Comparison of ENCODE assay signal across 30 cellular contexts in the genomic region with DNA sequence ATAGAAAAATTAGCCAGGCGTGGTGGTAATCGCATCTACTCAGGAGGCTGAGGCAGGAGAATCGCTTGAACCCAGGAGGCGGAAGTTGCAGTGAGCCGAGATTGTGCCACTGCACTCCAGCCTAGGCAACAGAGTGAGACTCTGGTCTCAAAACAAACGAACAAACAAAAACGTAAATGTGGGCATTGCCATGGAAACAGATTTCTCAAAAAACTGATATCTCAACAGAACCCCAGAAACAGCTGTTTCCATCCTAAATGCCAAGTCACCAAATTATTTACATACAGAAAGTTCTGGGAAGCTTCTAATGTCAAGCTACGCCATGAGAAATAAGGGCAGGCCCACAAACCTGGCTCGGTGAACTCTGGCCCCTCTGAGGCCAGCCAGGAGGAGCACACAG.
"Had no signal": no experiment of that assay in that cellular context is flagged by ENCODE, and none has a peak within 500 bp of the region (broad histone marks: within the 10 kb centered on the region; RNA-seq: fewer than 3 reads in every experiment).

No MANE protein-coding gene starts in this region.

- H3K4me1 ChIP-seq: gastrocnemius medialis had no signal

- H3K27me3 ChIP-seq: brain microvascular endothelial cell, dorsolateral prefrontal cortex, foreskin keratinocyte, gastrocnemius medialis, heart left ventricle had no signal

- DNase-seq: activated B cell treated with CpG ODN at 0.5 μM for 24 hours; activated CD4-positive, alpha-beta T cell treated with anti-CD3 and anti-CD28 coated beads for 48 hours; activated CD4-positive, alpha-beta T cell treated with anti-CD3 and anti-CD28 coated beads, Interleukin-2, amount 50 U/mL, for 1 hour; activated CD4-positive, alpha-beta T cell treated with anti-CD3 and anti-CD28 coated beads, Interleukin-2, amount 50 U/mL, for 48 hours; activated CD8-positive, alpha-beta memory T cell treated with anti-CD3 and anti-CD28 coated beads for 24 hours; activated CD8-positive, alpha-beta T cell treated with anti-CD3 and anti-CD28 coated beads for 36 hours; activated effector memory CD4-positive, alpha-beta T cell treated with Interleukin-2 at 50 U/mL for 16 hours; activated gamma-delta T cell treated with Interleukin-2 at 50 U/mL for 16 hours; activated naive CD4-positive, alpha-beta T cell treated with anti-CD3 and anti-CD28 coated beads, Interleukin-2, amount 50 U/mL, for 16 hours; activated naive CD4-positive, alpha-beta T cell treated with Interleukin-2 at 50 U/mL for 16 hours; activated T-cell treated with anti-CD3 and anti-CD28 coated beads, Interleukin-2, amount 50 U/mL, for 4 hours; amniotic stem cell; anterior cingulate cortex; brain microvascular endothelial cell; dorsolateral prefrontal cortex; effector memory CD4-positive, alpha-beta T cell; endodermal cell; foreskin keratinocyte; gastrocnemius medialis; glutamatergic neuron; heart left ventricle; T-cell; T1000; WERI-Rb-1 had no signal

- ATAC-seq: activated CD4-positive, CD25-positive, alpha-beta regulatory T cell treated with anti-CD3 and anti-CD28 coated beads, Interleukin-2, amount 50 U/mL, for 24 hours; activated CD8-positive, alpha-beta T cell treated with anti-CD3 and anti-CD28 coated beads for 36 hours; activated T-cell treated with anti-CD3 and anti-CD28 coated beads, Interleukin-2, amount 50 U/mL, for 4 hours; activated T-helper 17 cell treated with anti-CD3 and anti-CD28 coated beads, Interleukin-2, amount 50 U/mL, for 72 hours; esophagus mucosa; foreskin keratinocyte; gastrocnemius medialis; heart left ventricle; T-cell had no signal

- H3K4me3 ChIP-seq: coronary artery, dorsolateral prefrontal cortex, gastrocnemius medialis, heart left ventricle had no signal

- FAIRE-seq: astrocyte, bronchial epithelial cell had no signal

- H3K9me3 ChIP-seq: gastrocnemius medialis, heart left ventricle had no signal

- H3K27ac ChIP-seq: brain microvascular endothelial cell, coronary artery, foreskin keratinocyte, gastrocnemius medialis, heart left ventricle, WERI-Rb-1 had no signal

- H3K36me3 ChIP-seq: brain microvascular endothelial cell, gastrocnemius medialis, heart left ventricle, WERI-Rb-1 had no signal
